Comparison of ENCODE assay signal across 8 cellular contexts in genomic region chr7:112452102-112452888, GRCh38. TPM values are rescaled to one million over a fixed set of nuclear protein-coding genes. Genes with fewer than 3 reads are reported as not detected.
DNase-seq lines count a peak whose midpoint lies in the region; ATAC-seq lines count a peak whose summit lies in the region.

No MANE protein-coding gene starts in this region.

- H3K27ac ChIP-seq in cingulate gyrus (ENCODE audit: low read depth, low read length): peak overlapping the region; percentile 70
- H3K27ac ChIP-seq in subcutaneous abdominal adipose tissue (ENCODE audit: low read depth, low read length): peak overlapping the region; percentile 96

- H3K9me3 ChIP-seq in subcutaneous abdominal adipose tissue (ENCODE audit: control insufficient read depth in 5 of 5, low read length in 5 of 5): no peaks in the 10 kb centered on the region

- peak overlapping the region; percentile 92 to 99 (median 99) for H3K4me3 ChIP-seq in subcutaneous abdominal adipose tissue (ENCODE audit: low read depth in 1 of 5, low read length in 5 of 5)

- H3K4me1 Mint-ChIP-seq in stimulated activated naive CD8-positive, alpha-beta T cell treated with anti-CD3 and anti-CD28 coated beads, Interleukin-15, Interleukin-2, amounts not matched to agents 100 ng/mL and 50 ng/mL, for 24 hours (ENCODE audit: low read depth): peaks cover 47% of the 10 kb centered on the region

- ATAC-seq in stimulated activated naive CD8-positive, alpha-beta T cell treated with anti-CD3 and anti-CD28 coated beads, Interleukin-15, Interleukin-2, amounts not matched to agents 100 U/mL and 50 U/mL, for 24 hours: no peak
- ATAC-seq in left lobe of liver: peak; percentile 0

- peaks cover 9 to 42% (median 38%) of the 10 kb centered on the region in 5 donors for H3K4me1 ChIP-seq in subcutaneous abdominal adipose tissue (ENCODE audit: control insufficient read depth in 5 of 5, insufficient read depth in 5 of 5, low read length in 5 of 5)

- H3K36me3 ChIP-seq in subcutaneous abdominal adipose tissue (ENCODE audit: control insufficient read depth in 5 of 5, insufficient read depth in 5 of 5, low read length in 5 of 5): peaks cover 13 to 18% (median 17%) of the 10 kb centered on the region in 5 donors

- no peak for DNase-seq in stimulated activated naive CD8-positive, alpha-beta T cell treated with anti-CD3 and anti-CD28 coated beads, Interleukin-15, Interleukin-2, amounts not matched to agents 100 U/mL and 50 U/mL, for 24 hours
- peak; percentile 59 for DNase-seq in OCI-M1 (lab: John Stamatoyannopoulos, UW)
- no peak for DNase-seq in left lobe of liver (ENCODE audit: low spot score)
- DNase-seq in ureter (ENCODE audit: low spot score): no peak
- DNase-seq in NCI-H2171 treated with DMSO at 0.1 percent for 48 hours (lab: John Stamatoyannopoulos, UW): no peak

- H3K9ac ChIP-seq in subcutaneous abdominal adipose tissue (ENCODE audit: low read length in 5 of 5): peak overlapping the region; percentile 95 to 100 (median 98)

- H3K27me3 Mint-ChIP-seq in stimulated activated naive CD8-positive, alpha-beta T cell treated with anti-CD3 and anti-CD28 coated beads, Interleukin-15, Interleukin-2, amounts not matched to agents 100 ng/mL and 50 ng/mL, for 24 hours: no peaks in the 10 kb centered on the region

- H3K27me3 ChIP-seq in subcutaneous abdominal adipose tissue (ENCODE audit: control insufficient read depth in 5 of 5, insufficient read depth in 4 of 5, low read length in 5 of 5): no peaks in the 10 kb centered on the region

- peak overlapping the region; percentile 97 for H3K4me3 Mint-ChIP-seq in stimulated activated naive CD8-positive, alpha-beta T cell treated with anti-CD3 and anti-CD28 coated beads, Interleukin-15, Interleukin-2, amounts not matched to agents 100 ng/mL and 50 ng/mL, for 24 hours

- H3K27ac Mint-ChIP-seq in stimulated activated naive CD8-positive, alpha-beta T cell treated with anti-CD3 and anti-CD28 coated beads, Interleukin-15, Interleukin-2, amounts not matched to agents 100 ng/mL and 50 ng/mL, for 24 hours: peak overlapping the region; percentile 76

- peaks cover 37% of the 10 kb centered on the region for H3K36me3 Mint-ChIP-seq in stimulated activated naive CD8-positive, alpha-beta T cell treated with anti-CD3 and anti-CD28 coated beads, Interleukin-15, Interleukin-2, amounts not matched to agents 100 ng/mL and 50 ng/mL, for 24 hours (ENCODE audit: low read depth)

- no peaks in the 10 kb centered on the region for H3K9me3 Mint-ChIP-seq in stimulated activated naive CD8-positive, alpha-beta T cell treated with anti-CD3 and anti-CD28 coated beads, Interleukin-15, Interleukin-2, amounts not matched to agents 100 ng/mL and 50 ng/mL, for 24 hours

RNA-seq across cellular contexts. Expression of gene IFRD1, which starts 2.0 kb away (rescaled TPM):
- total RNA-seq in left lobe of liver: 27.6 TPM
- total RNA-seq in ureter: 41.4 TPM

RNA-seq across cellular contexts. Expression of gene LSMEM1, which starts 28.5 kb away (rescaled TPM):
- total RNA-seq in left lobe of liver (3.9 TPM), ureter (2.3 TPM)
